Comparison of ENCODE assay signal across 18 cellular contexts in the genomic region with DNA sequence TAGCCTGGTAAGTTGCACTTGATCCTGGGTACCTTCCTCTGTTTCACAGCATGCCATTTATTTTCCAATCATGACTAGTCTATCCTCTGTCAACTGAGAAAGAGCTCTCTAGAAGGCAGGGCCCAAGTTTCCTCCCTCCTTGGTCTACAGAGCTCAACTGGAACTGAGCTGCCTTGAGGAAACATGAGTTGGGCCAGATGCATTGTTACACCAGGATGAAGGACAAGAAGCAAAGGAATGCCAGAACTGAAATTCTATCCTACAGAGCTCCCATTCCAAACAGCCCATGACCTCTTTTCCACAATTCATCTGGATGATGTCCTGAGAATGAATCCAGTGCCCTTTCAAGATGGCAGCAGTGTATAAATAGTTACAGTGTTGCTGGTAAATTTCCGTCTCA.
"Had no signal": no experiment of that assay in that cellular context is flagged by ENCODE, and none has a peak within 500 bp of the region (broad histone marks: within the 10 kb centered on the region; RNA-seq: fewer than 3 reads in every experiment).

No MANE protein-coding gene starts in this region.

- H3K27ac ChIP-seq: body of pancreas, neutrophil, pancreas, right lobe of liver, suprapubic skin, vagina, VCaP had no signal

- H3K4me3 ChIP-seq: body of pancreas, pancreas, right lobe of liver, smooth muscle cell, suprapubic skin, vagina had no signal

- ATAC-seq: body of pancreas; pancreas; right lobe of liver; stimulated activated naive CD8-positive, alpha-beta T cell treated with anti-CD3 and anti-CD28 coated beads, Interleukin-15, amount 100 ng/mL, for 72 hours had no signal

- DNase-seq: activated CD4-positive, CD25-positive, alpha-beta regulatory T cell treated with anti-CD3 and anti-CD28 coated beads, Interleukin-2, amount 50 U/mL, for 72 hours; activated gamma-delta T cell; activated naive CD8-positive, alpha-beta T cell treated with anti-CD3 and anti-CD28 coated beads, Interleukin-2, amount 10 ng/mL, durations not matched to agents 7 days and 5 days; activated T-cell treated with anti-CD3 and anti-CD28 coated beads, Interleukin-2, amount 50 U/mL, for 24 hours; body of pancreas; left ventricle myocardium inferior; pancreas; right lobe of liver; SK-N-SH; stimulated activated CD4-positive, alpha-beta T cell treated with anti-CD3 and anti-CD28 coated beads, Interleukin-4, amount 100 ng/mL, for 1 hour; stimulated activated naive CD8-positive, alpha-beta T cell treated with anti-CD3 and anti-CD28 coated beads, Interleukin-15, amount 100 ng/mL, for 72 hours; trophoblast cell had no signal

- H3K4me3 Mint-ChIP-seq: activated CD4-positive, alpha-beta memory T cell treated with anti-CD3 and anti-CD28 coated beads for 36 hours; stimulated activated naive CD8-positive, alpha-beta T cell treated with anti-CD3 and anti-CD28 coated beads, Interleukin-15, amount 100 ng/mL, for 72 hours had no signal

- H3K27ac Mint-ChIP-seq: activated naive CD8-positive, alpha-beta T cell treated with anti-CD3 and anti-CD28 coated beads, Interleukin-2, amount 10 ng/mL, durations not matched to agents 7 days and 5 days had no signal

- H3K36me3 Mint-ChIP-seq: activated CD4-positive, alpha-beta memory T cell treated with anti-CD3 and anti-CD28 coated beads for 36 hours had no signal

- H3K9me3 Mint-ChIP-seq: activated CD4-positive, alpha-beta memory T cell treated with anti-CD3 and anti-CD28 coated beads for 36 hours had no signal

- H3K27me3 ChIP-seq: body of pancreas, neutrophil, pancreas, right lobe of liver, vagina had no signal

- H3K27me3 Mint-ChIP-seq: activated CD4-positive, alpha-beta memory T cell treated with anti-CD3 and anti-CD28 coated beads for 36 hours; activated T-cell treated with anti-CD3 and anti-CD28 coated beads, Interleukin-2, amount 50 U/mL, for 24 hours; stimulated activated naive CD8-positive, alpha-beta T cell treated with anti-CD3 and anti-CD28 coated beads, Interleukin-15, amount 100 ng/mL, for 72 hours had no signal
